Comparison of ENCODE assay signal across 20 cellular contexts in the genomic region with DNA sequence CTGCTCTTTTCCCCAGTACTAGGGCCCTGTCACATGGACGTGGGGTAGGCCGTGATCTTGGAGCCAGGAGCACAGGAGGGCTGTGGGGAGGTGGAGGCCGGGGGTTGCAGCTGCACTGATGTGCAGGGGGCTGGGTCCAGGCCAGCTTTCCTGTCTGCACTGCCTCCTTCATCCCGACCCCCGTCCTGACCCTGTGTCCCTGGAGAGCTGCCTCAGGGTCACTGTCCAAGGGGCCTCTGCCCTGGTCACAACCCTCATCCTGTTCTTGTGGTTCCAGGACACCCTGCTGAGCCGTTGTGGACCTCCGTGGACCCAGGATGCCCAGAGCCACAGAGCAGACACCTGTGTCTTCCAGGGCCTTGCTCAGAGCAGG.
DNase-seq lines count a peak whose midpoint lies in the region; ATAC-seq and TF ChIP-seq lines count a peak whose summit lies in the region.
"Had no signal": no experiment of that assay in that cellular context is flagged by ENCODE, and none has a peak within 500 bp of the region (broad histone marks: within the 10 kb centered on the region; RNA-seq: fewer than 3 reads in every experiment).

No MANE protein-coding gene starts in this region.

- H3K9me3 ChIP-seq in right lobe of liver (no peaks in the 10 kb centered on the region), suprapubic skin (no peaks in the 10 kb centered on the region)
- H3K9me3 ChIP-seq: Peyer's patch, SJCRH30 had no signal

- peaks cover 1 to 13% (median 10%) of the 10 kb centered on the region in 3 donors for H3K27me3 Mint-ChIP-seq in CD14-positive monocyte (ENCODE audit: low read depth in 3 of 3)
- H3K27me3 Mint-ChIP-seq in chondrocyte (ENCODE audit: low read depth) = peaks cover 27% of the 10 kb centered on the region

- no peak overlapping the region for H3K4me3 Mint-ChIP-seq in CD14-positive monocyte
- H3K4me3 Mint-ChIP-seq in chondrocyte (ENCODE audit: unreplicated experiment) = no peak overlapping the region
- H3K4me3 Mint-ChIP-seq: B cell had no signal

- no peak overlapping the region for H3K4me3 ChIP-seq in right lobe of liver
- no peak overlapping the region for H3K4me3 ChIP-seq in suprapubic skin
- H3K4me3 ChIP-seq: A549, Peyer's patch, SJCRH30 had no signal

- H3K36me3 Mint-ChIP-seq in CD14-positive monocyte (no peaks in the 10 kb centered on the region), chondrocyte (ENCODE audit: low read depth) (no peaks in the 10 kb centered on the region)

- TF ChIP-seq CTCF in CD14-positive monocyte (IDR thresholded peaks at IDR 0.05) (no peak), chondrocyte (IDR thresholded peaks at IDR 0.05) (no peak), right lobe of liver (IDR thresholded peaks at IDR 0.05) (no peak), suprapubic skin (IDR thresholded peaks at IDR 0.05) (no peak)

- no peak for TF ChIP-seq POLR2A in right lobe of liver (IDR thresholded peaks at IDR 0.05)
- no peak for TF ChIP-seq POLR2A in suprapubic skin (IDR thresholded peaks at IDR 0.05)

- ATAC-seq in right lobe of liver = peak in 3 of 4 donors; percentile 35 to 58 (median 40)

- H3K4me1 ChIP-seq in right lobe of liver (no peaks in the 10 kb centered on the region), suprapubic skin (no peaks in the 10 kb centered on the region)
- H3K4me1 ChIP-seq: Peyer's patch, SJCRH30 had no signal

- intact Hi-C loops in CD14-positive monocyte (cut with micrococcal nuclease) (no loop called here), right lobe of liver (cut with DNase I) (no loop called here)

- 55% methylated on average over 2 of the region's 7 CpGs for WGBS in right lobe of liver (ENCODE audit: insufficient coverage, low coverage, low lambda C conversion rate, missing lambda C conversion rate)
- WGBS in suprapubic skin = 62% methylated on average over 7 of the region's 7 CpGs

- no peak for TF ChIP-seq EP300 in suprapubic skin (IDR thresholded peaks at IDR 0.05)

- H3K27ac ChIP-seq in right lobe of liver (no peak overlapping the region), suprapubic skin (no peak overlapping the region)
- H3K27ac ChIP-seq: A549, Peyer's patch, SJCRH30 had no signal

- H3K27me3 ChIP-seq in right lobe of liver = no peaks in the 10 kb centered on the region
- peaks cover 57% of the 10 kb centered on the region for H3K27me3 ChIP-seq in suprapubic skin
- H3K27me3 ChIP-seq: Peyer's patch had no signal

- DNase-seq in CD14-positive monocyte (ENCODE audit: low spot score) (peak; percentile 27), chondrocyte (ENCODE audit: low spot score) (peak; percentile 68), right lobe of liver (peak in 1 of 3 donors; percentile 51), suprapubic skin (ENCODE audit: low spot score in 2 of 2) (peak; percentile 27 to 73), NCI-H526 treated with DMSO at 0.1 percent for 48 hours (lab: John Stamatoyannopoulos, UW) (no peak), HuH-7.5 (ENCODE audit: low spot score) (no peak), NCI-H1048 (lab: John Stamatoyannopoulos, UW) (no peak)
- DNase-seq: DMS79; KBM-7; NCI-H1092 treated with DMSO at 0.1 percent for 48 hours; NCI-H146; NCI-H2029; NCI-H2227 treated with DMSO at 0.1 percent for 48 hours; NCI-H510A; NCI-H774; NK-92 treated with Interleukin-12 subunit alpha and Interleukin-12 subunit beta, amount 100 ng/mL, for 24 hours; SJCRH30 had no signal

- H3K27ac Mint-ChIP-seq in CD14-positive monocyte = no peak overlapping the region
- no peak overlapping the region for H3K27ac Mint-ChIP-seq in chondrocyte (ENCODE audit: unreplicated experiment)
- H3K27ac Mint-ChIP-seq: B cell had no signal

- no peaks in the 10 kb centered on the region for H3K36me3 ChIP-seq in right lobe of liver
- H3K36me3 ChIP-seq in suprapubic skin = no peaks in the 10 kb centered on the region
- H3K36me3 ChIP-seq: Peyer's patch, SJCRH30 had no signal

- peaks cover 7 to 15% (median 12%) of the 10 kb centered on the region in 7 donors for H3K9me3 Mint-ChIP-seq in CD14-positive monocyte
- H3K9me3 Mint-ChIP-seq in chondrocyte (ENCODE audit: low read depth) = peaks cover 3% of the 10 kb centered on the region

- H3K4me1 Mint-ChIP-seq in CD14-positive monocyte (peaks cover 4% of the 10 kb centered on the region), chondrocyte (ENCODE audit: low read depth) (no peaks in the 10 kb centered on the region)
- H3K4me1 Mint-ChIP-seq: B cell had no signal

Comparison
In these comparisons a context has a peak if more than half of its experiments do, and no peak if none do; other contexts are left out.
1. DNase-seq: peak in CD14-positive monocyte (single experiment), chondrocyte (single experiment) and suprapubic skin (2 of 2); none in NCI-H526 treated with DMSO at 0.1 percent for 48 hours (single experiment), HuH-7.5 (single experiment) and NCI-H1048 (single experiment).